ENCODE assay signal across 9 cellular contexts in the genomic region with DNA sequence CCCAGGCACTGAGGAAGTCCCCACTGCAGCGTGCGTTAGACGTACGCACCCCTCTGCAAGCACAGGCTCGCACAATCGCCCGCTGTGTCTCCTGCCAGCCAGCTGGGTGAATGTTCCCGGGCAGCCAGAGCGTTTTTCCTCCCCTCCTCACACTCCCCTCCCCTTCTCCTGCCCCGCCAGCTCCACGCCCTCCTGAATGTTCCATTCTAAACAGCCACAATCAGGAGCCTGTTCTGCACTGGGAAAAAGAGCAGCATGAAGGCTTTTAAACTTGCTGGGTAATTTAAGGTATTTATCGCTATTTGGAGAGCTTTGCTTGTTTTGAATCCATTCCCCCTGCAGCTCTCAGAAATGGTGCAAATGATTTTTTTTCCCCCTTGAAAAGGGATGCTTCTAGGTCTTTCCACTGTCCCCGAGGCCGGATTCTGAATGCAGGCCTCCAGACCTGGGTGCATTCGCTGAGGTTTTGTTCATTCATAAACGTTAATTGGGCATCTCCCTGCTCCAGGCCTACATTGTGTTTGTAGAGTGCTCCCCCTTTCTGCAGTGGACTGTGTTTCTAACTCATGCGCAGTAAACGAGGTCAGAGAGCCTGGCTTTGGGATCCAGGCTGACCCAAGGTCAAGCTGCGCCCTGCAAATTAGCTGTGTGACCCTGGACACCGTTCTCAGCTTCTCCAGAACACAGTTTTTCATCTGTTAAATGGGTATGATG.
A peak's percentile ranks its signal among the peaks of the same experiment; 100 is the strongest.
DNase-seq lines count a peak whose midpoint lies in the region; ATAC-seq and TF ChIP-seq lines count a peak whose summit lies in the region.
"Had no signal": no experiment of that assay in that cellular context is flagged by ENCODE, and none has a peak within 500 bp of the region (broad histone marks: within the 10 kb centered on the region; RNA-seq: fewer than 3 reads in every experiment).

No MANE protein-coding gene starts in this region.

- peak; percentile 73 for ATAC-seq in RWPE2 (ENCODE audit: low read depth)
- ATAC-seq in HG02759 (IDR thresholded peaks at IDR 0.05; ENCODE audit: unreplicated experiment), result no peak
- ATAC-seq in HG03196 (IDR thresholded peaks at IDR 0.05; ENCODE audit: unreplicated experiment), result no peak

- H3K9me3 Mint-ChIP-seq in HFFc6, result no peaks in the 10 kb centered on the region
- no peaks in the 10 kb centered on the region for H3K9me3 Mint-ChIP-seq in progenitor cell of endocrine pancreas (ENCODE audit: low read depth)
- H3K9me3 Mint-ChIP-seq: IgD-negative memory B cell had no signal

- H3K4me3 Mint-ChIP-seq in HFFc6 (no peak overlapping the region), progenitor cell of endocrine pancreas (ENCODE audit: low read depth) (peak overlapping the region; percentile 10)

- TF ChIP-seq CTCF in HFFc6 (IDR thresholded peaks at IDR 0.05), result peak; percentile 26; the same call in 1 of the 2 replicates
- no peak for TF ChIP-seq CTCF in RWPE2 (IDR thresholded peaks at IDR 0.05; ENCODE audit: poor library complexity, severe bottlenecking)
- peak; percentile 24 for TF ChIP-seq CTCF in fibroblast of villous mesenchyme (IDR thresholded peaks at IDR 0.05; ENCODE audit: insufficient read depth, low read depth, low read length)
- TF ChIP-seq CTCF in progenitor cell of endocrine pancreas (IDR thresholded peaks at IDR 0.05; ENCODE audit: unreplicated experiment), result no peak

- no peaks in the 10 kb centered on the region for H3K27me3 ChIP-seq in RWPE2 (ENCODE audit: insufficient read depth, poor library complexity, severe bottlenecking)

- DNase-seq in HFFc6, result no peak
- DNase-seq in RWPE2 (ENCODE audit: low spot score), result no peak
- DNase-seq in fibroblast of villous mesenchyme (ENCODE audit: low read depth), result peak; percentile 70
- DNase-seq in progenitor cell of endocrine pancreas (ENCODE audit: low spot score, unreplicated experiment), result peak; percentile 15
- DNase-seq in NCI-H2029 treated with DMSO at 0.1 percent for 48 hours (lab: John Stamatoyannopoulos, UW), result no peak
- DNase-seq in OCI-M1 (lab: John Stamatoyannopoulos, UW), result no peak

- H3K4me1 Mint-ChIP-seq in HFFc6 (ENCODE audit: low read depth) (peaks cover 30% of the 10 kb centered on the region), progenitor cell of endocrine pancreas (ENCODE audit: low read depth) (peaks cover 29% of the 10 kb centered on the region)

- H3K36me3 Mint-ChIP-seq in HFFc6 (ENCODE audit: low read depth) (no peaks in the 10 kb centered on the region), progenitor cell of endocrine pancreas (ENCODE audit: insufficient read depth) (no peaks in the 10 kb centered on the region)

- H3K4me1 ChIP-seq in RWPE2 (ENCODE audit: insufficient read depth, poor library complexity, severe bottlenecking), result peaks cover 48% of the 10 kb centered on the region

- no peaks in the 10 kb centered on the region for H3K9me3 ChIP-seq in RWPE2 (ENCODE audit: severe bottlenecking)

- no peaks in the 10 kb centered on the region for H3K36me3 ChIP-seq in RWPE2 (ENCODE audit: low read depth)

- H3K27ac ChIP-seq in RWPE2 (ENCODE audit: poor library complexity, severe bottlenecking), result peak overlapping the region; percentile 60

- H3K27me3 Mint-ChIP-seq in HFFc6 (ENCODE audit: insufficient read depth), result no peaks in the 10 kb centered on the region; the same call in 1 of the 2 replicates
- peaks cover 10% of the 10 kb centered on the region for H3K27me3 Mint-ChIP-seq in progenitor cell of endocrine pancreas
- H3K27me3 Mint-ChIP-seq: IgD-negative memory B cell had no signal

- H3K27ac Mint-ChIP-seq in HFFc6 (no peak overlapping the region), progenitor cell of endocrine pancreas (no peak overlapping the region)

- no peak overlapping the region for H3K4me3 ChIP-seq in RWPE2 (ENCODE audit: severe bottlenecking)
- H3K4me3 ChIP-seq in fibroblast of villous mesenchyme (ENCODE audit: low read depth, low read length), result no peak overlapping the region

Comparison
In these comparisons a context has a peak if more than half of its experiments do, and no peak if none do; other contexts are left out.
1. DNase-seq: peak in fibroblast of villous mesenchyme (single experiment) and progenitor cell of endocrine pancreas (single experiment); none in HFFc6 (single experiment), RWPE2 (single experiment), NCI-H2029 treated with DMSO at 0.1 percent for 48 hours (single experiment) and OCI-M1 (single experiment).
2. CTCF ChIP-seq: peak in HFFc6 (single experiment) and fibroblast of villous mesenchyme (single experiment); none in RWPE2 (single experiment) and progenitor cell of endocrine pancreas (single experiment).